ENCODE assay signal across 11 cellular contexts in genomic region chrX:77893713-77894112, GRCh38. TPM values are rescaled to one million over a fixed set of nuclear protein-coding genes. Genes with fewer than 3 reads are reported as not detected.
DNase-seq lines count a peak whose midpoint lies in the region; ATAC-seq and TF ChIP-seq lines count a peak whose summit lies in the region.
"Had no signal": no experiment of that assay in that cellular context is flagged by ENCODE, and none has a peak within 500 bp of the region (broad histone marks: within the 10 kb centered on the region; RNA-seq: fewer than 3 reads in every experiment).

No MANE protein-coding gene starts in this region.

- H3K27me3 Mint-ChIP-seq in activated naive CD4-positive, alpha-beta T cell treated with anti-CD3 and anti-CD28 coated beads, Interleukin-2, amount 10 ng/mL, durations not matched to agents 7 days and 5 days = no peaks in the 10 kb centered on the region

- H3K36me3 ChIP-seq in iPS-15b (ENCODE audit: control insufficient read depth, insufficient read depth, low read length) (no peaks in the 10 kb centered on the region), stomach (no peaks in the 10 kb centered on the region)
- H3K36me3 ChIP-seq: uterus had no signal

- intact Hi-C loops in stomach (cut with DNase I; ENCODE audit: low total_unique reads) = no loop called here

- no peak overlapping the region for H3K9ac ChIP-seq in iPS-15b (ENCODE audit: low read depth, low read length)

- CTCF ChIA-PET in activated naive CD4-positive, alpha-beta T cell treated with anti-CD3 and anti-CD28 coated beads, Interleukin-2, amount 10 ng/mL, durations not matched to agents 7 days and 5 days (lab: Charles Lee) = no interaction called here

- H3K9me3 ChIP-seq in iPS-15b (ENCODE audit: control insufficient read depth, insufficient read depth, low read length) = no peaks in the 10 kb centered on the region
- H3K9me3 ChIP-seq in stomach = no peaks in the 10 kb centered on the region
- H3K9me3 ChIP-seq: uterus had no signal

- H3K27ac Mint-ChIP-seq in activated naive CD4-positive, alpha-beta T cell treated with anti-CD3 and anti-CD28 coated beads, Interleukin-2, amount 10 ng/mL, durations not matched to agents 7 days and 5 days = peak overlapping the region; percentile 100

- H3K27me3 ChIP-seq in iPS-15b (ENCODE audit: control insufficient read depth, insufficient read depth, low read length) (no peaks in the 10 kb centered on the region), stomach (no peaks in the 10 kb centered on the region)
- H3K27me3 ChIP-seq: uterus had no signal

- peak overlapping the region; percentile 93 for H3K4me3 Mint-ChIP-seq in activated naive CD4-positive, alpha-beta T cell treated with anti-CD3 and anti-CD28 coated beads, Interleukin-2, amount 10 ng/mL, durations not matched to agents 7 days and 5 days

- 48 to 64% (median 52%) methylated on average over 10 of the region's 10 CpGs for WGBS in stomach, 5 donors

- peak overlapping the region; percentile 84 for H3K4me3 ChIP-seq in WI38 (ENCODE audit: low read depth, low read length)
- H3K4me3 ChIP-seq in iPS-15b (ENCODE audit: low read depth, low read length) = peak overlapping the region; percentile 81
- peak overlapping the region in 3 of 4 donors; percentile 51 to 72 (median 55) for H3K4me3 ChIP-seq in stomach

- TF ChIP-seq POLR2A in stomach (IDR thresholded peaks at IDR 0.05) = no peak

- no peaks in the 10 kb centered on the region for H3K9me3 Mint-ChIP-seq in activated naive CD4-positive, alpha-beta T cell treated with anti-CD3 and anti-CD28 coated beads, Interleukin-2, amount 10 ng/mL, durations not matched to agents 7 days and 5 days

- DNase-seq in activated naive CD4-positive, alpha-beta T cell treated with anti-CD3 and anti-CD28 coated beads, Interleukin-2, amount 10 ng/mL, durations not matched to agents 7 days and 5 days = no peak
- DNase-seq in activated naive CD4-positive, alpha-beta T cell treated with Interleukin-2 at 50 U/mL for 16 hours = no peak
- DNase-seq in stomach (no peak), NOMO-1 treated with DMSO at 0.1 percent for 48 hours (lab: John Stamatoyannopoulos, UW; ENCODE audit: unreplicated experiment) (no peak)
- no peak for DNase-seq in stimulated activated CD4-positive, alpha-beta T cell treated with anti-CD3 and anti-CD28 coated beads, Interleukin-1b, Interleukin-23, amount 100 ng/mL, for 48 hours
- DNase-seq: NCI-H345; stimulated activated CD4-positive, alpha-beta T cell treated with anti-CD3 and anti-CD28 coated beads, Interleukin-15, amount 100 ng/mL, for 24 hours; uterus had no signal

- H3K4me1 Mint-ChIP-seq in activated naive CD4-positive, alpha-beta T cell treated with anti-CD3 and anti-CD28 coated beads, Interleukin-2, amount 10 ng/mL, durations not matched to agents 7 days and 5 days = peaks cover 23% of the 10 kb centered on the region

- no peak for ATAC-seq in GM19023 (IDR thresholded peaks at IDR 0.05; ENCODE audit: unreplicated experiment)

- peak overlapping the region in 1 of 5 donors; percentile 92 for H3K27ac ChIP-seq in stomach

- H3K4me1 ChIP-seq in iPS-15b (ENCODE audit: control insufficient read depth, insufficient read depth, low read length) (no peaks in the 10 kb centered on the region), stomach (peaks cover 0 to 28% (median 3%) of the 10 kb centered on the region in 4 donors)
- H3K4me1 ChIP-seq: uterus had no signal

- TF ChIP-seq EP300 in stomach (IDR thresholded peaks at IDR 0.05) = no peak

- TF ChIP-seq CTCF in WI38 (IDR thresholded peaks at IDR 0.05; ENCODE audit: low read depth, low read length) = no peak
- no peak for TF ChIP-seq CTCF in stomach (IDR thresholded peaks at IDR 0.05)

- H3K36me3 Mint-ChIP-seq in activated naive CD4-positive, alpha-beta T cell treated with anti-CD3 and anti-CD28 coated beads, Interleukin-2, amount 10 ng/mL, durations not matched to agents 7 days and 5 days = peaks cover 16% of the 10 kb centered on the region

RNA-seq across cellular contexts. Expression of gene MAGT1, which starts 1.5 kb away (rescaled TPM):
- total RNA-seq in stomach = 100 to 1,000 TPM in 1 of 5 donors, 10 to 100 TPM in 4; 16.1 to 135 (median 28.8) TPM
- polyA plus RNA-seq in stomach = 10 to 100 TPM in 2 of 3 donors, 1 to 10 TPM in 1; 6.1 to 19.0 (median 10.1) TPM

RNA-seq across cellular contexts. Expression of gene COX7B, which starts 5.6 kb away (rescaled TPM):
- 1,000 to 10,000 TPM in 1 of 5 donors, 100 to 1,000 TPM in 3, 10 to 100 TPM in 1; 75.0 to 1,019 (median 279) TPM for total RNA-seq in stomach
- polyA plus RNA-seq in stomach = 1,000 to 10,000 TPM; 1,038 to 1,320 (median 1,175) TPM

RNA-seq across cellular contexts. Expression of gene ATP7A, which starts 16.8 kb away (rescaled TPM):
- total RNA-seq in stomach = 10 to 100 TPM in 2 of 5 donors, 1 to 10 TPM in 3; 3.5 to 38.2 (median 9.8) TPM
- polyA plus RNA-seq in stomach = 1 to 10 TPM in 1 of 3 donors, under 1 TPM in 2; 0.76 to 1.5 (median 0.87) TPM
